ENCODE assay signal across 40 cellular contexts in the genomic region with DNA sequence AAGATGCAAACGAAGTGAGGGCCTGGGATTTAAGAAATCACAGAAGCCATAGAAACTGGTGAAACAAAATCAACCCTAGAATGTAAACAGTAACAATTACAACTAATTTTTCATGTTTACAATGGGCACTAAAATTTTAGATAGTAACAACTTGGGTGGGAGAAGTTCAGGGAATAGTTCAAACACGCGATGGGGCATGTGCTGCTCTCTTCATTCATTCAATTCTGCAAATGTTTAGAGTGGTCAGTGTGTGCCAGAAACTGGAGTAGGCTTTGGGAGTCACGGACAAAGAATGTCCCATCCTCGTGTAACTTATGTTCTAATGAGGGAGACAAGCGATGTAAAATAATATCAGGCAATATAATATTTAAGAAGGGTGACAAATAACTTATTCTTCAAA.
"Had no signal": no experiment of that assay in that cellular context is flagged by ENCODE, and none has a peak within 500 bp of the region (broad histone marks: within the 10 kb centered on the region; RNA-seq: fewer than 3 reads in every experiment).

No MANE protein-coding gene starts in this region.

- H3K4me1 ChIP-seq: adrenal gland, ascending aorta, body of pancreas, breast epithelium had no signal

- H3K36me3 ChIP-seq: adrenal gland, ascending aorta, brain microvascular endothelial cell, breast epithelium, cardiac muscle cell had no signal

- H3K9me3 Mint-ChIP-seq: activated naive CD4-positive, alpha-beta T cell treated with anti-CD3 and anti-CD28 coated beads for 36 hours; activated naive CD8-positive, alpha-beta T cell treated with anti-CD3 and anti-CD28 coated beads for 36 hours; activated T-cell treated with anti-CD3 and anti-CD28 coated beads, Interleukin-2, amount 50 U/mL, for 4 hours; activated T-helper 17 cell treated with anti-CD3 and anti-CD28 coated beads, Interleukin-2, amount 50 U/mL, for 72 hours had no signal

- H3K9me3 ChIP-seq: adrenal gland, ascending aorta, body of pancreas, breast epithelium had no signal

- H3K4me1 Mint-ChIP-seq: activated naive CD4-positive, alpha-beta T cell treated with anti-CD3 and anti-CD28 coated beads, Interleukin-2, amount 10 ng/mL, durations not matched to agents 7 days and 5 days; activated naive CD4-positive, alpha-beta T cell treated with anti-CD3 and anti-CD28 coated beads, Interleukin-2, amount 50 U/mL, for 24 hours; activated naive CD8-positive, alpha-beta T cell treated with anti-CD3 and anti-CD28 coated beads for 36 hours; activated naive CD8-positive, alpha-beta T cell treated with anti-CD3 and anti-CD28 coated beads, Interleukin-2, amount 10 ng/mL, durations not matched to agents 7 days and 5 days; activated naive CD8-positive, alpha-beta T cell treated with anti-CD3 and anti-CD28 coated beads, Interleukin-2, amount 50 U/mL, for 24 hours; activated T-helper 17 cell treated with anti-CD3 and anti-CD28 coated beads, Interleukin-2, amount 50 U/mL, for 72 hours; brain; central memory CD8-positive, alpha-beta T cell had no signal

- ATAC-seq: activated naive CD4-positive, alpha-beta T cell treated with anti-CD3 and anti-CD28 coated beads, Interleukin-2, amount 50 U/mL, for 72 hours; activated naive CD8-positive, alpha-beta T cell treated with anti-CD3 and anti-CD28 coated beads, Interleukin-2, amount 50 U/mL, for 24 hours; activated T-cell treated with anti-CD3 and anti-CD28 coated beads, Interleukin-2, amount 50 U/mL, for 4 hours; activated T-cell treated with anti-CD3 and anti-CD28 coated beads, Interleukin-2, amount 50 U/mL, for 72 hours; activated T-helper 17 cell treated with anti-CD3 and anti-CD28 coated beads, Interleukin-2, amount 50 U/mL, for 72 hours; body of pancreas had no signal

- FAIRE-seq: astrocyte, bronchial epithelial cell had no signal

- H3K36me3 Mint-ChIP-seq: activated naive CD4-positive, alpha-beta T cell treated with anti-CD3 and anti-CD28 coated beads, Interleukin-2, amount 10 ng/mL, durations not matched to agents 7 days and 5 days; activated naive CD4-positive, alpha-beta T cell treated with anti-CD3 and anti-CD28 coated beads, Interleukin-2, amount 50 U/mL, for 24 hours; activated naive CD4-positive, alpha-beta T cell treated with anti-CD3 and anti-CD28 coated beads, Interleukin-2, amount 50 U/mL, for 72 hours; activated naive CD8-positive, alpha-beta T cell; activated naive CD8-positive, alpha-beta T cell treated with anti-CD3 and anti-CD28 coated beads for 36 hours; activated naive CD8-positive, alpha-beta T cell treated with anti-CD3 and anti-CD28 coated beads, Interleukin-2, amount 10 ng/mL, durations not matched to agents 7 days and 5 days had no signal

- DNase-seq: activated effector memory CD4-positive, alpha-beta T cell treated with anti-CD3 and anti-CD28 coated beads, Interleukin-2, amount 50 U/mL, for 16 hours; activated effector memory CD4-positive, alpha-beta T cell treated with Interleukin-2 at 50 U/mL for 16 hours; activated gamma-delta T cell; activated gamma-delta T cell treated with Interleukin-2 at 50 U/mL for 16 hours; activated naive CD4-positive, alpha-beta T cell; activated naive CD4-positive, alpha-beta T cell treated with anti-CD3 and anti-CD28 coated beads for 36 hours; activated naive CD4-positive, alpha-beta T cell treated with anti-CD3 and anti-CD28 coated beads, Interleukin-2, amount 10 ng/mL, durations not matched to agents 7 days and 5 days; activated naive CD4-positive, alpha-beta T cell treated with anti-CD3 and anti-CD28 coated beads, Interleukin-2, amount 50 U/mL, for 16 hours; activated naive CD4-positive, alpha-beta T cell treated with Interleukin-2 at 50 U/mL for 16 hours; activated naive CD8-positive, alpha-beta T cell treated with anti-CD3 and anti-CD28 coated beads for 36 hours; activated naive CD8-positive, alpha-beta T cell treated with anti-CD3 and anti-CD28 coated beads, Interleukin-2, amount 10 ng/mL, durations not matched to agents 7 days and 5 days; activated naive CD8-positive, alpha-beta T cell treated with anti-CD3 and anti-CD28 coated beads, Interleukin-2, amount 50 U/mL, for 24 hours; activated T-cell treated with anti-CD3 and anti-CD28 coated beads, Interleukin-2, amount 50 U/mL, for 1 hour; activated T-cell treated with anti-CD3 and anti-CD28 coated beads, Interleukin-2, amount 50 U/mL, for 24 hours; activated T-cell treated with anti-CD3 and anti-CD28 coated beads, Interleukin-2, amount 50 U/mL, for 4 hours; activated T-cell treated with anti-CD3 and anti-CD28 coated beads, Interleukin-2, amount 50 U/mL, for 48 hours; activated T-cell treated with anti-CD3 and anti-CD28 coated beads, Interleukin-2, amount 50 U/mL, for 72 hours; adrenal gland; amniotic stem cell; amygdala; anterior cingulate cortex; aorta; body of pancreas; brain microvascular endothelial cell; caudate nucleus; central memory CD4-positive, alpha-beta T cell; cerebellar nuclear complex had no signal

- H3K27ac Mint-ChIP-seq: activated naive CD4-positive, alpha-beta T cell treated with anti-CD3 and anti-CD28 coated beads for 36 hours; activated naive CD4-positive, alpha-beta T cell treated with anti-CD3 and anti-CD28 coated beads, Interleukin-2, amount 10 ng/mL, durations not matched to agents 7 days and 5 days; activated naive CD4-positive, alpha-beta T cell treated with anti-CD3 and anti-CD28 coated beads, Interleukin-2, amount 50 U/mL, for 24 hours; activated naive CD4-positive, alpha-beta T cell treated with anti-CD3 and anti-CD28 coated beads, Interleukin-2, amount 50 U/mL, for 72 hours; activated naive CD8-positive, alpha-beta T cell; activated naive CD8-positive, alpha-beta T cell treated with anti-CD3 and anti-CD28 coated beads for 36 hours; activated naive CD8-positive, alpha-beta T cell treated with anti-CD3 and anti-CD28 coated beads, Interleukin-2, amount 10 ng/mL, durations not matched to agents 7 days and 5 days; activated naive CD8-positive, alpha-beta T cell treated with anti-CD3 and anti-CD28 coated beads, Interleukin-2, amount 50 U/mL, for 24 hours; activated T-cell treated with anti-CD3 and anti-CD28 coated beads, Interleukin-2, amount 50 U/mL, for 24 hours; activated T-cell treated with anti-CD3 and anti-CD28 coated beads, Interleukin-2, amount 50 U/mL, for 72 hours; activated T-helper 1 cell treated with anti-CD3 and anti-CD28 coated beads, Interleukin-12 subunit alpha, Interleukin-12 subunit beta, Interleukin-2, Interleukin-4 antibody, amounts not matched to agents 30 ng/mL and 10 ng/mL and 1 ng/mL, durations not matched to agents 14 hours and 24 hours and 36 hours; activated T-helper 17 cell treated with anti-CD3 and anti-CD28 coated beads, Interleukin-2, amount 50 U/mL, for 72 hours; activated T-helper 2 cell treated with anti-CD3 and anti-CD28 coated beads, Interferon-gamma antibody, Interleukin-2, Interleukin-4, amounts not matched to agents 10 μg/mL and 5 μg/mL and 100 μg/mL, durations not matched to agents 14 hours and 24 hours and 36 hours; brain had no signal

- H3K27me3 ChIP-seq: adrenal gland, ascending aorta, body of pancreas, brain microvascular endothelial cell, breast epithelium, cardiac muscle cell had no signal

- H3K4me3 ChIP-seq: adrenal gland, ascending aorta, body of pancreas, breast epithelium, cardiac muscle cell had no signal

- H3K27me3 Mint-ChIP-seq: activated naive CD4-positive, alpha-beta T cell treated with anti-CD3 and anti-CD28 coated beads, Interleukin-2, amount 10 ng/mL, durations not matched to agents 7 days and 5 days; activated naive CD8-positive, alpha-beta T cell treated with anti-CD3 and anti-CD28 coated beads for 36 hours; activated naive CD8-positive, alpha-beta T cell treated with anti-CD3 and anti-CD28 coated beads, Interleukin-2, amount 10 ng/mL, durations not matched to agents 7 days and 5 days; activated naive CD8-positive, alpha-beta T cell treated with anti-CD3 and anti-CD28 coated beads, Interleukin-2, amount 50 U/mL, for 24 hours; activated T-cell treated with anti-CD3 and anti-CD28 coated beads, Interleukin-2, amount 50 U/mL, for 24 hours; central memory CD8-positive, alpha-beta T cell had no signal

- H3K27ac ChIP-seq: adrenal gland, ascending aorta, body of pancreas, brain microvascular endothelial cell, breast epithelium, cardiac muscle cell had no signal

- H3K4me3 Mint-ChIP-seq: activated naive CD4-positive, alpha-beta T cell treated with anti-CD3 and anti-CD28 coated beads for 36 hours; activated naive CD4-positive, alpha-beta T cell treated with anti-CD3 and anti-CD28 coated beads, Interleukin-2, amount 10 ng/mL, durations not matched to agents 7 days and 5 days; activated naive CD4-positive, alpha-beta T cell treated with anti-CD3 and anti-CD28 coated beads, Interleukin-2, amount 50 U/mL, for 24 hours; activated naive CD8-positive, alpha-beta T cell; activated naive CD8-positive, alpha-beta T cell treated with anti-CD3 and anti-CD28 coated beads for 36 hours; activated naive CD8-positive, alpha-beta T cell treated with anti-CD3 and anti-CD28 coated beads, Interleukin-2, amount 10 ng/mL, durations not matched to agents 7 days and 5 days; activated naive CD8-positive, alpha-beta T cell treated with anti-CD3 and anti-CD28 coated beads, Interleukin-2, amount 50 U/mL, for 24 hours; activated T-cell treated with anti-CD3 and anti-CD28 coated beads, Interleukin-2, amount 50 U/mL, for 24 hours; activated T-cell treated with anti-CD3 and anti-CD28 coated beads, Interleukin-2, amount 50 U/mL, for 4 hours; activated T-cell treated with anti-CD3 and anti-CD28 coated beads, Interleukin-2, amount 50 U/mL, for 72 hours; activated T-helper 1 cell treated with anti-CD3 and anti-CD28 coated beads, Interleukin-12 subunit alpha, Interleukin-12 subunit beta, Interleukin-2, Interleukin-4 antibody, amounts not matched to agents 30 ng/mL and 10 ng/mL and 1 ng/mL, durations not matched to agents 14 hours and 24 hours and 36 hours; activated T-helper 17 cell treated with anti-CD3 and anti-CD28 coated beads, Interleukin-2, amount 50 U/mL, for 72 hours; brain; central memory CD8-positive, alpha-beta T cell had no signal
